In genomic region chr19:6457958-6458694, GRCh38 we compare ENCODE assay signal across 9 cellular contexts. TPM values are rescaled to one million over a fixed set of nuclear protein-coding genes. Genes with fewer than 3 reads are reported as not detected.
A peak's percentile ranks its signal among the peaks of the same experiment; 100 is the strongest.
DNase-seq lines count a peak whose midpoint lies in the region; ATAC-seq and TF ChIP-seq lines count a peak whose summit lies in the region.
"Had no signal": no experiment of that assay in that cellular context is flagged by ENCODE, and none has a peak within 500 bp of the region (broad histone marks: within the 10 kb centered on the region; RNA-seq: fewer than 3 reads in every experiment).

No MANE protein-coding gene starts in this region.

- DNase-seq in heart left ventricle (no peak), left cardiac atrium (no peak), SK-N-MC (ENCODE audit: low read depth, low spot score) (no peak), hepatocyte (ENCODE audit: low spot score) (no peak), transverse colon (no peak), NCI-H1092 treated with DMSO at 0.1 percent for 48 hours (lab: John Stamatoyannopoulos, UW) (no peak), vagina (ENCODE audit: extremely low spot score in 2 of 2) (no peak), 8988T (no peak)
- DNase-seq: NCI-H446 had no signal

- H3K9me3 ChIP-seq in heart left ventricle (peaks cover 0 to 21% (median 9%) of the 10 kb centered on the region in 12 donors), SK-N-MC (ENCODE audit: low read depth, low read length) (no peaks in the 10 kb centered on the region), hepatocyte (ENCODE audit: low read depth) (no peaks in the 10 kb centered on the region), transverse colon (no peaks in the 10 kb centered on the region), vagina (peaks cover 10% of the 10 kb centered on the region)

- H4K20me1 ChIP-seq in hepatocyte (ENCODE audit: insufficient read depth, poor library complexity, severe bottlenecking) = no peaks in the 10 kb centered on the region

- intact Hi-C loops in heart left ventricle (cut with DNase I) (no loop called here), left cardiac atrium (cut with DNase I) (no loop called here), transverse colon (cut with DNase I; ENCODE audit: low total_unique reads) (loop anchor here (5.0 kb wide), 1 partner anchor 1486 kb away; no protein-coding TSS in a partner anchor), vagina (cut with DNase I) (no loop called here)

- WGBS in heart left ventricle, 4 donors = 75 to 83% (median 79%) methylated on average over 15 to 17 of the region's 17 CpGs
- WGBS in hepatocyte (ENCODE audit: low lambda C conversion rate, missing lambda C conversion rate) = 89% methylated on average over 17 of the region's 17 CpGs
- 73% methylated on average over 17 of the region's 17 CpGs; no CpG with 5 or more reads in 1 of the 2 donors for WGBS in transverse colon (ENCODE audit: low coverage in 1 of 2), 2 donors

- TF ChIP-seq EP300 in transverse colon (IDR thresholded peaks at IDR 0.05; ENCODE audit: low read depth) = no peak

- TF ChIP-seq POLR2A in heart left ventricle (IDR thresholded peaks at IDR 0.05) = no peak
- TF ChIP-seq POLR2A in transverse colon (IDR thresholded peaks at IDR 0.05) = no peak
- TF ChIP-seq POLR2A in vagina (IDR thresholded peaks at IDR 0.05) = no peak

- peaks cover 3 to 29% (median 16%) of the 10 kb centered on the region in 9 donors for H3K36me3 ChIP-seq in heart left ventricle
- peaks cover 25% of the 10 kb centered on the region; the same call in 1 of the 2 replicates for H3K36me3 ChIP-seq in SK-N-MC (ENCODE audit: insufficient read depth, low read length)
- H3K36me3 ChIP-seq in hepatocyte (replicated peaks; ENCODE audit: insufficient read depth, low read depth) = no peaks in the 10 kb centered on the region
- H3K36me3 ChIP-seq in transverse colon = peaks cover 0 to 22% (median 7%) of the 10 kb centered on the region in 4 donors
- H3K36me3 ChIP-seq in vagina = peaks cover 3 to 32% of the 10 kb centered on the region in 2 donors

- peak overlapping the region in 2 of 12 donors; percentile 75 to 84 for H3K27ac ChIP-seq in heart left ventricle
- H3K27ac ChIP-seq in SK-N-MC = no peak overlapping the region
- no peak overlapping the region for H3K27ac ChIP-seq in hepatocyte
- peak overlapping the region; percentile 82 to 92 (median 90) for H3K27ac ChIP-seq in transverse colon
- no peak overlapping the region for H3K27ac ChIP-seq in vagina

- H3K9me2 ChIP-seq in hepatocyte (replicated peaks; ENCODE audit: insufficient read depth) = no peaks in the 10 kb centered on the region

- in situ Hi-C loops in transverse colon (cut with MboI; ENCODE audit: low pct_ligation_motif_present in 1 of 4, low pct_unique_long_range_greater_than_20kb in 1 of 4, low sequenced_read_pairs in 3 of 4) = no loop called here

- H3K27me3 ChIP-seq in heart left ventricle = peaks cover 0 to 7% (median 0%) of the 10 kb centered on the region in 9 donors
- H3K27me3 ChIP-seq in hepatocyte = no peaks in the 10 kb centered on the region
- no peaks in the 10 kb centered on the region for H3K27me3 ChIP-seq in transverse colon
- H3K27me3 ChIP-seq in vagina = no peaks in the 10 kb centered on the region

- peak overlapping the region; percentile 91 for H3K4me2 ChIP-seq in hepatocyte

- TF ChIP-seq CTCF in heart left ventricle (IDR thresholded peaks at IDR 0.05) (no peak), hepatocyte (IDR thresholded peaks at IDR 0.05; ENCODE audit: poor library complexity) (no peak), transverse colon (IDR thresholded peaks at IDR 0.05) (no peak), vagina (IDR thresholded peaks at IDR 0.05) (no peak)

- H2AFZ ChIP-seq in hepatocyte = no peak overlapping the region

- peak overlapping the region in 9 of 12 donors; percentile 69 to 89 (median 77) for H3K4me3 ChIP-seq in heart left ventricle
- H3K4me3 ChIP-seq in SK-N-MC = peak overlapping the region; percentile 85
- H3K4me3 ChIP-seq in hepatocyte = no peak overlapping the region
- H3K4me3 ChIP-seq in transverse colon = peak overlapping the region in 2 of 4 donors; percentile 78 to 86
- peak overlapping the region in 1 of 2 donors; percentile 94 for H3K4me3 ChIP-seq in vagina

- H3K9ac ChIP-seq in SK-N-MC (ENCODE audit: insufficient read length) = no peak overlapping the region

- H3K4me1 ChIP-seq in heart left ventricle (peaks cover 0 to 26% (median 8%) of the 10 kb centered on the region in 12 donors), hepatocyte (ENCODE audit: insufficient read depth) (peaks cover 6% of the 10 kb centered on the region), transverse colon (peaks cover 9 to 29% (median 22%) of the 10 kb centered on the region in 4 donors), vagina (peaks cover 21% of the 10 kb centered on the region)

- peaks cover 7% of the 10 kb centered on the region for H3K79me2 ChIP-seq in hepatocyte

- ATAC-seq in heart left ventricle = no peak
- ATAC-seq in left cardiac atrium = no peak

RNA-seq across cellular contexts. Expression of gene SLC25A23, which starts 1.5 kb away (rescaled TPM):
- total RNA-seq in heart left ventricle (100 to 1,000 TPM in 6 of 9 donors, 10 to 100 TPM in 3; 78.4 to 208 (median 114) TPM), left cardiac atrium (10 to 100 TPM; 58.8 to 69.2 TPM), hepatocyte (48.8 and 56.6 TPM in 2 replicates), transverse colon (100 to 1,000 TPM in 3 of 4 donors, 10 to 100 TPM in 1; 77.2 to 216 (median 171) TPM), vagina (27.5 TPM)
- polyA plus RNA-seq in heart left ventricle (100 to 1,000 TPM in 1 of 2 donors, 10 to 100 TPM in 1; 64.4 to 120 TPM), hepatocyte (59.0 and 61.3 TPM in 2 replicates)

RNA-seq across cellular contexts. Expression of gene CRB3, which starts 5.9 kb away (rescaled TPM):
- total RNA-seq in heart left ventricle (1 to 10 TPM in 1 of 9 donors, under 1 TPM in 2, not detected in 6; 0.40 to 1.6 (median 0.52) TPM), left cardiac atrium (not detected), hepatocyte (71.4 and 75.5 TPM in 2 replicates), transverse colon (100 to 1,000 TPM in 3 of 4 donors, 10 to 100 TPM in 1; 57.9 to 391 (median 229) TPM), vagina (4.9 TPM)
- polyA plus RNA-seq in heart left ventricle (under 1 TPM in 1 of 2 donors, not detected in 1; 0.28 TPM), hepatocyte (42.5 and 48.9 TPM in 2 replicates)

RNA-seq across cellular contexts. Expression of gene DENND1C, which starts 23.5 kb away (rescaled TPM):
- total RNA-seq in heart left ventricle = 1 to 10 TPM in 2 of 9 donors, under 1 TPM in 7; 0.17 to 9.5 (median 0.50) TPM
- under 1 TPM; 0.25 to 0.42 TPM for polyA plus RNA-seq in heart left ventricle
- 1 to 10 TPM; 1.1 to 1.9 TPM for total RNA-seq in left cardiac atrium
- total RNA-seq in hepatocyte = 0.48 and 1.5 TPM in 2 replicates
- 14.0 and 16.1 TPM in 2 replicates for polyA plus RNA-seq in hepatocyte
- total RNA-seq in transverse colon = 1 to 10 TPM in 3 of 4 donors, under 1 TPM in 1; 0.40 to 7.5 (median 5.0) TPM
- total RNA-seq in vagina = 2.9 TPM

RNA-seq across cellular contexts. Expression of gene SLC25A41, which starts 24.6 kb away (rescaled TPM):
- total RNA-seq in heart left ventricle (under 1 TPM in 7 of 9 donors, not detected in 2; 0.17 to 0.96 (median 0.44) TPM), left cardiac atrium (under 1 TPM; 0.18 TPM), hepatocyte (0.16 and 0.27 TPM in 2 replicates), transverse colon (under 1 TPM in 1 of 4 donors, not detected in 3; 0.32 TPM), vagina (not detected)
- polyA plus RNA-seq in heart left ventricle (1 to 10 TPM in 1 of 2 donors, under 1 TPM in 1; 0.50 to 1.4 TPM), hepatocyte (0.50 TPM in 1 of 2 replicates, not detected in the other)

RNA-seq across cellular contexts. Expression of gene KHSRP, which starts 33.5 kb away (rescaled TPM):
- total RNA-seq in heart left ventricle = 100 to 1,000 TPM in 2 of 9 donors, 10 to 100 TPM in 7; 58.2 to 122 (median 89.3) TPM
- 100 to 1,000 TPM in 1 of 2 donors, 10 to 100 TPM in 1; 53.9 to 118 TPM for polyA plus RNA-seq in heart left ventricle
- 100 to 1,000 TPM in 1 of 2 donors, 10 to 100 TPM in 1; 99.3 to 135 TPM for total RNA-seq in left cardiac atrium
- total RNA-seq in hepatocyte = 94.2 and 133 TPM in 2 replicates
- polyA plus RNA-seq in hepatocyte = 196 and 202 TPM in 2 replicates
- 100 to 1,000 TPM; 100 to 206 (median 112) TPM for total RNA-seq in transverse colon
- total RNA-seq in vagina = 102 TPM

Comparison
In these comparisons a context has a peak if more than half of its experiments do, and no peak if none do; other contexts are left out.
1. H3K27ac ChIP-seq: peak in transverse colon (4 of 4); none in SK-N-MC (single experiment), hepatocyte (single experiment) and vagina (single experiment).